ENCODE assay signal across 22 cellular contexts in the genomic region with DNA sequence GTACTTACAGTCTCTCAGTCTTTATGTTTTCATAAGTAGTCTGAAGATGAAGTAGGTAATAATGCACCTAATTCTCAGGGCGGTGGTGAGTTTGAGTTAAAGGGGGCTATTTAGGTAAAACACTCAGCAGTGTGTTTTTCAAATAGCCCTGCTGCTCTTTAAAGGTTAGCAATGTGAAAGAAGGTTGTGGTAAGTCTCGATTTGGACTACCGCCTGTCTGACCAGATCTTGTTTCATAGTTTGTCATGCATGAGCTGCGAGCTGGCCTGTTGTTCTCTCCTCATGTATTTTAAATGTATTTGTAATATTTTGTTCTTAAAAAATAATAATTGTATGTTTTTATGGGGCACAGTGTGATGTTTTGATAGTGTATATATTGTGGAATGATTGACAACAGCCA.
"Had no signal": no experiment of that assay in that cellular context is flagged by ENCODE, and none has a peak within 500 bp of the region (broad histone marks: within the 10 kb centered on the region; RNA-seq: fewer than 3 reads in every experiment).

No MANE protein-coding gene starts in this region.

- H3K27ac ChIP-seq: esophagus squamous epithelium, gastroesophageal sphincter, neural progenitor cell, ovary, right atrium auricular region, sigmoid colon, skin epidermis, tibial artery, upper lobe of left lung, uterus had no signal

- H3K4me3 ChIP-seq: esophagus squamous epithelium, gastroesophageal sphincter, lung, neural progenitor cell, ovary, right atrium auricular region, sigmoid colon, skin epidermis, tibial artery, upper lobe of left lung, uterus had no signal

- DNase-seq: dermis blood vessel endothelial cell; esophagus squamous epithelium; foreskin fibroblast; glutamatergic neuron; islet precursor cell; left ventricle myocardium superior; mesenchymal stem cell; midbrain; nucleus accumbens; ovary; sigmoid colon; stimulated activated CD4-positive, alpha-beta T cell treated with anti-CD3 and anti-CD28 coated beads, Interleukin-2, amount 100 ng/mL, for 24 hours; stimulated activated CD4-positive, alpha-beta T cell treated with anti-CD3 and anti-CD28 coated beads, Interleukin-4, amount 100 ng/mL, for 4 hours; tibial artery; upper lobe of left lung; uterus had no signal

- H3K4me1 ChIP-seq: esophagus squamous epithelium, neural progenitor cell, right atrium auricular region, tibial artery, uterus had no signal

- H3K36me3 ChIP-seq: esophagus squamous epithelium, gastroesophageal sphincter, neural progenitor cell, ovary, right atrium auricular region, sigmoid colon, tibial artery, upper lobe of left lung, uterus had no signal

- H3K9ac ChIP-seq: neural progenitor cell had no signal

- H3K4me2 ChIP-seq: neural progenitor cell had no signal

- H3K27me3 ChIP-seq: neural progenitor cell, ovary, right atrium auricular region, sigmoid colon, tibial artery, upper lobe of left lung, uterus had no signal

- H3K9me3 ChIP-seq: esophagus squamous epithelium, gastroesophageal sphincter, ovary, right atrium auricular region, sigmoid colon, tibial artery, upper lobe of left lung, uterus had no signal

- H2AFZ ChIP-seq: neural progenitor cell had no signal

- ATAC-seq: gastroesophageal sphincter; left ventricle myocardium superior; natural killer cell treated with Interleukin-12 subunit alpha and Interleukin-12 subunit beta and Interleukin-15 and Interleukin-18, amount 100 ng/mL, for 72 hours had no signal
